Comparison of ENCODE assay signal across 10 cellular contexts in genomic region chr11:25734592-25735211, GRCh38.
DNase-seq lines count a peak whose midpoint lies in the region; ATAC-seq, FAIRE-seq and TF ChIP-seq lines count a peak whose summit lies in the region.
"Had no signal": no experiment of that assay in that cellular context is flagged by ENCODE, and none has a peak within 500 bp of the region (broad histone marks: within the 10 kb centered on the region; RNA-seq: fewer than 3 reads in every experiment).

No MANE protein-coding gene starts in this region.

- in situ Hi-C loops in GM12878 (cut with MboI), result no loop called here

- H3K27ac Mint-ChIP-seq in Caco-2 (ENCODE audit: unreplicated experiment), result no peak overlapping the region
- H3K27ac Mint-ChIP-seq in activated T-helper 1 cell treated with anti-CD3 and anti-CD28 coated beads, Interleukin-12 subunit alpha, Interleukin-12 subunit beta, Interleukin-2, Interleukin-4 antibody, amounts not matched to agents 30 ng/mL and 10 ng/mL and 1 ng/mL, durations not matched to agents 14 hours and 24 hours and 36 hours, result no peak overlapping the region
- no peak overlapping the region for H3K27ac Mint-ChIP-seq in activated CD4-positive, alpha-beta T cell treated with anti-CD3 and anti-CD28 coated beads for 36 hours

- intact Hi-C loops in Caco-2 (cut with micrococcal nuclease; ENCODE audit: unreplicated experiment) (no loop called here), GM12878 (cut with micrococcal nuclease; ENCODE audit: unreplicated experiment) (no loop called here)
- intact Hi-C loops in activated T-helper 1 cell treated with anti-CD3 and anti-CD28 coated beads, Interleukin-12 subunit alpha, Interleukin-12 subunit beta, Interleukin-2, Interleukin-4 antibody, amounts not matched to agents 30 ng/mL and 10 ng/mL and 1 ng/mL, durations not matched to agents 14 hours and 24 hours and 36 hours (cut with micrococcal nuclease), result no loop called here
- intact Hi-C loops in activated CD4-positive, alpha-beta T cell treated with anti-CD3 and anti-CD28 coated beads for 36 hours (cut with DNase I, micrococcal nuclease), result no loop called here

- no peaks in the 10 kb centered on the region for H3K79me2 ChIP-seq in GM12878 (ENCODE audit: control insufficient read depth, insufficient read depth, low read length)

- peaks cover 7% of the 10 kb centered on the region for H3K4me1 Mint-ChIP-seq in Caco-2 (ENCODE audit: low read depth, unreplicated experiment)
- no peaks in the 10 kb centered on the region for H3K4me1 Mint-ChIP-seq in activated T-helper 1 cell treated with anti-CD3 and anti-CD28 coated beads, Interleukin-12 subunit alpha, Interleukin-12 subunit beta, Interleukin-2, Interleukin-4 antibody, amounts not matched to agents 30 ng/mL and 10 ng/mL and 1 ng/mL, durations not matched to agents 14 hours and 24 hours and 36 hours (ENCODE audit: low read depth)
- no peaks in the 10 kb centered on the region for H3K4me1 Mint-ChIP-seq in activated CD4-positive, alpha-beta T cell treated with anti-CD3 and anti-CD28 coated beads for 36 hours

- no peaks in the 10 kb centered on the region for H4K20me1 ChIP-seq in GM12878 (ENCODE audit: control insufficient read depth, insufficient read depth)

- no peak overlapping the region for H3K9ac ChIP-seq in GM12878 (ENCODE audit: control insufficient read depth, insufficient read depth, low read length)

- H3K4me1 ChIP-seq in Caco-2 (peaks cover 6% of the 10 kb centered on the region; the same call in 1 of the 2 replicates), GM12878 (ENCODE audit: control insufficient read depth, insufficient read depth, low read length) (no peaks in the 10 kb centered on the region)

- no peak overlapping the region for H3K4me2 ChIP-seq in GM12878 (ENCODE audit: control insufficient read depth, insufficient read depth)

- H3K36me3 Mint-ChIP-seq in Caco-2 (ENCODE audit: insufficient read depth, unreplicated experiment), result no peaks in the 10 kb centered on the region
- H3K36me3 Mint-ChIP-seq in activated T-helper 1 cell treated with anti-CD3 and anti-CD28 coated beads, Interleukin-12 subunit alpha, Interleukin-12 subunit beta, Interleukin-2, Interleukin-4 antibody, amounts not matched to agents 30 ng/mL and 10 ng/mL and 1 ng/mL, durations not matched to agents 14 hours and 24 hours and 36 hours (ENCODE audit: low read depth), result no peaks in the 10 kb centered on the region
- no peaks in the 10 kb centered on the region for H3K36me3 Mint-ChIP-seq in activated CD4-positive, alpha-beta T cell treated with anti-CD3 and anti-CD28 coated beads for 36 hours (ENCODE audit: low read depth)

- BruUV-seq in Caco-2 (replicated peaks; lab: Mats Ljungman, UMichigan) (no TSS peak), GM12878 (replicated peaks; lab: Mats Ljungman, UMichigan) (no TSS peak)

- TF ChIP-seq POLR2A in GM12878 (IDR thresholded peaks at IDR 0.05; ENCODE audit: low read depth, low read length), result no peak

- peak; percentile 38; the same call in 1 of the 2 replicates for TF ChIP-seq RAD21 in Ishikawa (IDR thresholded peaks at IDR 0.05; ENCODE audit: low read depth)
- peak; percentile 35; the same call in 1 of the 2 replicates for TF ChIP-seq RAD21 in GM12878 (IDR thresholded peaks at IDR 0.05; ENCODE audit: insufficient read depth, low read depth, low read length)

- POLR2A ChIA-PET in Caco-2 (lab: Charles Lee), result no interaction called here
- POLR2A ChIA-PET in GM12878 (lab: Charles Lee), result no interaction called here
- POLR2A ChIA-PET in activated CD4-positive, alpha-beta T cell treated with anti-CD3 and anti-CD28 coated beads for 36 hours (lab: Charles Lee), result no interaction called here

- FAIRE-seq in GM12878 (lab: Jason Lieb, UNC), result no peak

- no peaks in the 10 kb centered on the region for H3K9me3 Mint-ChIP-seq in Caco-2 (ENCODE audit: unreplicated experiment)
- H3K9me3 Mint-ChIP-seq in activated T-helper 1 cell treated with anti-CD3 and anti-CD28 coated beads, Interleukin-12 subunit alpha, Interleukin-12 subunit beta, Interleukin-2, Interleukin-4 antibody, amounts not matched to agents 30 ng/mL and 10 ng/mL and 1 ng/mL, durations not matched to agents 14 hours and 24 hours and 36 hours, result peaks cover 2% of the 10 kb centered on the region
- peaks cover 8% of the 10 kb centered on the region for H3K9me3 Mint-ChIP-seq in activated CD4-positive, alpha-beta T cell treated with anti-CD3 and anti-CD28 coated beads for 36 hours (ENCODE audit: low read depth)

- H3K9me3 ChIP-seq in Caco-2 (no peaks in the 10 kb centered on the region), GM12878 (replicated peaks; ENCODE audit: control insufficient read depth, insufficient read depth, low read length) (no peaks in the 10 kb centered on the region)
- H3K9me3 ChIP-seq: neutrophil had no signal

- CTCF ChIA-PET in Caco-2 (lab: Charles Lee), result interaction anchor here (0.5 to 0.9 kb wide), 3 partner anchors 9 to 1095 kb away, joined by 3 to 7 read pairs (median 5); no protein-coding TSS in a partner anchor
- CTCF ChIA-PET in GM12878 (lab: Yijun Ruan, JAX), result interaction anchor here (0.6 to 1.2 kb wide), 3 partner anchors 16 to 424 kb away, joined by 3 to 5 read pairs (median 4); no protein-coding TSS in a partner anchor
- CTCF ChIA-PET in activated CD4-positive, alpha-beta T cell treated with anti-CD3 and anti-CD28 coated beads for 36 hours (lab: Charles Lee), result no interaction called here

- TF ChIP-seq EP300 in Ishikawa (IDR thresholded peaks at IDR 0.05; ENCODE audit: borderline replicate concordance), result no peak
- TF ChIP-seq EP300 in GM12878 (IDR thresholded peaks at IDR 0.05; ENCODE audit: borderline replicate concordance in 1 of 2, control insufficient read depth in 1 of 2, low read depth in 2 of 2, low read length in 2 of 2), result no peak

- no peak overlapping the region for H3K27ac ChIP-seq in GM12878 (ENCODE audit: control insufficient read depth, insufficient read depth)
- H3K27ac ChIP-seq: neutrophil had no signal

- no peak for ATAC-seq in GM12878
- ATAC-seq in GM21576 (IDR thresholded peaks at IDR 0.05; ENCODE audit: unreplicated experiment), result no peak
- no peak for ATAC-seq in activated CD4-positive, alpha-beta T cell treated with anti-CD3 and anti-CD28 coated beads for 36 hours

- H2AFZ ChIP-seq in GM12878 (ENCODE audit: control insufficient read depth, low read depth, low read length), result no peak overlapping the region

- 0% methylated on average over 2 of the region's 2 CpGs for WGBS in GM12878 (ENCODE audit: insufficient coverage, insufficient replicate concordance, low lambda C conversion rate, missing lambda C conversion rate)

- RAD21 ChIA-PET in GM12878 (lab: Charles Lee; ENCODE audit: unreplicated experiment), result interaction anchor here (0.6 kb wide), 1 partner anchor 372 kb away, joined by 4 read pairs; no protein-coding TSS in a partner anchor

- SMC1A ChIA-PET in GM12878 (lab: Charles Lee; ENCODE audit: uncharacterized antibody, unreplicated experiment), result interaction anchor here (0.6 kb wide), 1 partner anchor 331 kb away, joined by 3 read pairs; no protein-coding TSS in a partner anchor

- no peak overlapping the region for H3K4me3 Mint-ChIP-seq in Caco-2 (ENCODE audit: unreplicated experiment)
- H3K4me3 Mint-ChIP-seq in activated T-helper 1 cell treated with anti-CD3 and anti-CD28 coated beads, Interleukin-12 subunit alpha, Interleukin-12 subunit beta, Interleukin-2, Interleukin-4 antibody, amounts not matched to agents 30 ng/mL and 10 ng/mL and 1 ng/mL, durations not matched to agents 14 hours and 24 hours and 36 hours, result no peak overlapping the region
- no peak overlapping the region for H3K4me3 Mint-ChIP-seq in activated CD4-positive, alpha-beta T cell treated with anti-CD3 and anti-CD28 coated beads for 36 hours

- H3K4me3 ChIP-seq in Caco-2 (ENCODE audit: low read depth, low read length), result no peak overlapping the region
- H3K4me3 ChIP-seq in GM12878, result no peak overlapping the region

- DNase-seq in Caco-2 (peak in 1 of 2 experiments; percentile 6), GM12878 (ENCODE audit: low read depth, low spot score) (no peak), kidney tubule cell (ENCODE audit: low spot score) (peak; percentile 36)
- no peak for DNase-seq in activated effector memory CD4-positive, alpha-beta T cell treated with Interleukin-2 at 50 U/mL for 16 hours
- no peak for DNase-seq in activated T-helper 1 cell treated with anti-CD3 and anti-CD28 coated beads, Interleukin-12 subunit alpha, Interleukin-12 subunit beta, Interleukin-2, Interleukin-4 antibody, amounts not matched to agents 30 ng/mL and 10 ng/mL and 1 ng/mL, durations not matched to agents 14 hours and 24 hours and 36 hours (ENCODE audit: low spot score)
- no peak for DNase-seq in activated CD4-positive, alpha-beta T cell treated with anti-CD3 and anti-CD28 coated beads for 36 hours
- DNase-seq: NCI-H1092 treated with DMSO at 0.1 percent for 48 hours had no signal

- H3K36me3 ChIP-seq in Caco-2 (ENCODE audit: control insufficient read depth, insufficient read depth, low read length) (no peaks in the 10 kb centered on the region), GM12878 (ENCODE audit: control insufficient read depth in 2 of 2, insufficient read depth in 2 of 2, low read length in 1 of 2) (no peaks in the 10 kb centered on the region)
- H3K36me3 ChIP-seq: neutrophil had no signal

- no peaks in the 10 kb centered on the region for H3K27me3 Mint-ChIP-seq in Caco-2 (ENCODE audit: insufficient read depth, unreplicated experiment)
- no peaks in the 10 kb centered on the region for H3K27me3 Mint-ChIP-seq in activated T-helper 1 cell treated with anti-CD3 and anti-CD28 coated beads, Interleukin-12 subunit alpha, Interleukin-12 subunit beta, Interleukin-2, Interleukin-4 antibody, amounts not matched to agents 30 ng/mL and 10 ng/mL and 1 ng/mL, durations not matched to agents 14 hours and 24 hours and 36 hours (ENCODE audit: insufficient read depth)
- no peaks in the 10 kb centered on the region for H3K27me3 Mint-ChIP-seq in activated CD4-positive, alpha-beta T cell treated with anti-CD3 and anti-CD28 coated beads for 36 hours

- H3K27me3 ChIP-seq in Caco-2 (replicated peaks; ENCODE audit: control insufficient read depth, insufficient read depth, low read length) (no peaks in the 10 kb centered on the region), GM12878 (replicated peaks in 1 of 2; ENCODE audit: control insufficient read depth in 2 of 2, insufficient read depth in 2 of 2, low read length in 1 of 2) (no peaks in the 10 kb centered on the region)
- H3K27me3 ChIP-seq: neutrophil had no signal

- TF ChIP-seq CTCF in Caco-2 (IDR thresholded peaks at IDR 0.05; ENCODE audit: insufficient read depth in 1 of 2, low read depth in 1 of 2, low read length in 1 of 2, severe bottlenecking in 1 of 2, unreplicated experiment in 1 of 2), result peak; percentile 5 to 46
- peak; percentile 19 to 35 (median 25); a peak in 4 of 6 replicates for TF ChIP-seq CTCF in GM12878 (IDR thresholded peaks at IDR 0.05 in 2 of 3, conservative IDR thresholded peaks at IDR 0.05 in 1 of 3; ENCODE audit: control insufficient read depth in 2 of 3, extremely low read depth in 1 of 3, insufficient read depth in 1 of 3, low read depth in 3 of 3, low read length in 3 of 3)

TF ChIP-seq in Ishikawa, 13 proteins besides CTCF, POLR2A, EP300 and RAD21 (continues in another document):
- TF ChIP-seq FOXM1 (IDR thresholded peaks at IDR 0.05; ENCODE audit: borderline replicate concordance, low read depth), result no peak

TF ChIP-seq in GM12878, 131 proteins besides CTCF, POLR2A, EP300 and RAD21 (continues in another document):
- TF ChIP-seq MEF2B (IDR thresholded peaks at IDR 0.05; ENCODE audit: partially characterized antibody, poor library complexity, severe bottlenecking) (no peak), DPF2 (IDR thresholded peaks at IDR 0.05) (no peak)
